In genomic region chr14:52729925-52730707, GRCh38 we compare ENCODE assay signal across 1 cellular context.
TF ChIP-seq lines count a peak whose summit lies in the region.

STYX (plus strand) TSS chr14:52730166; CDS start chr14:52730475, 309 bp downstream.

TF ChIP-seq in HepG2, 621 proteins besides CTCF, POLR2A, EP300 and RAD21 (continued from another document and continues in another):
- TF ChIP-seq ZNF318 (CRISPR knock-in tag; IDR thresholded peaks at IDR 0.05), result no peak
- TF ChIP-seq CHCHD3 (CRISPR knock-in tag; IDR thresholded peaks at IDR 0.05), result no peak
- peak; percentile 75; the same call in 1 of the 2 replicates for TF ChIP-seq MED13 (CRISPR knock-in tag; IDR thresholded peaks at IDR 0.05)
- peak; percentile 33; the same call in 1 of the 2 replicates for TF ChIP-seq ZNF275 (CRISPR knock-in tag; IDR thresholded peaks at IDR 0.05; ENCODE audit: borderline replicate concordance)
- TF ChIP-seq, protein P1, sequence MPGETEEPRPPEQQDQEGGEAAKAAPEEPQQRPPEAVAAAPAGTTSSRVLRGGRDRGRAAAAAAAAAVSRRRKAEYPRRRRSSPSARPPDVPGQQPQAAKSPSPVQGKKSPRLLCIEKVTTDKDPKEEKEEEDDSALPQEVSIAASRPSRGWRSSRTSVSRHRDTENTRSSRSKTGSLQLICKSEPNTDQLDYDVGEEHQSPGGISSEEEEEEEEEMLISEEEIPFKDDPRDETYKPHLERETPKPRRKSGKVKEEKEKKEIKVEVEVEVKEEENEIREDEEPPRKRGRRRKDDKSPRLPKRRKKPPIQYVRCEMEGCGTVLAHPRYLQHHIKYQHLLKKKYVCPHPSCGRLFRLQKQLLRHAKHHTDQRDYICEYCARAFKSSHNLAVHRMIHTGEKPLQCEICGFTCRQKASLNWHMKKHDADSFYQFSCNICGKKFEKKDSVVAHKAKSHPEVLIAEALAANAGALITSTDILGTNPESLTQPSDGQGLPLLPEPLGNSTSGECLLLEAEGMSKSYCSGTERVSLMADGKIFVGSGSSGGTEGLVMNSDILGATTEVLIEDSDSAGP (CRISPR knock-in tag; IDR thresholded peaks at IDR 0.05; ENCODE audit: borderline replicate concordance), result peak; percentile 82; the same call in 1 of the 2 replicates
- TF ChIP-seq ZNF704 (CRISPR knock-in tag; IDR thresholded peaks at IDR 0.05; ENCODE audit: borderline replicate concordance), result peak; percentile 62; the same call in 1 of the 2 replicates
- 0 out of 2 replicates have a peak, but pooled peaks have one; percentile 30 for TF ChIP-seq TARDBP (CRISPR knock-in tag; IDR thresholded peaks at IDR 0.05)
- no peak for TF ChIP-seq RBM22 (optimal IDR thresholded peaks at IDR 0.05; ENCODE audit: low read length)
- peak; percentile 86 for TF ChIP-seq SAP130 (CRISPR knock-in tag; IDR thresholded peaks at IDR 0.05; ENCODE audit: low read depth)
- TF ChIP-seq, protein P2, sequence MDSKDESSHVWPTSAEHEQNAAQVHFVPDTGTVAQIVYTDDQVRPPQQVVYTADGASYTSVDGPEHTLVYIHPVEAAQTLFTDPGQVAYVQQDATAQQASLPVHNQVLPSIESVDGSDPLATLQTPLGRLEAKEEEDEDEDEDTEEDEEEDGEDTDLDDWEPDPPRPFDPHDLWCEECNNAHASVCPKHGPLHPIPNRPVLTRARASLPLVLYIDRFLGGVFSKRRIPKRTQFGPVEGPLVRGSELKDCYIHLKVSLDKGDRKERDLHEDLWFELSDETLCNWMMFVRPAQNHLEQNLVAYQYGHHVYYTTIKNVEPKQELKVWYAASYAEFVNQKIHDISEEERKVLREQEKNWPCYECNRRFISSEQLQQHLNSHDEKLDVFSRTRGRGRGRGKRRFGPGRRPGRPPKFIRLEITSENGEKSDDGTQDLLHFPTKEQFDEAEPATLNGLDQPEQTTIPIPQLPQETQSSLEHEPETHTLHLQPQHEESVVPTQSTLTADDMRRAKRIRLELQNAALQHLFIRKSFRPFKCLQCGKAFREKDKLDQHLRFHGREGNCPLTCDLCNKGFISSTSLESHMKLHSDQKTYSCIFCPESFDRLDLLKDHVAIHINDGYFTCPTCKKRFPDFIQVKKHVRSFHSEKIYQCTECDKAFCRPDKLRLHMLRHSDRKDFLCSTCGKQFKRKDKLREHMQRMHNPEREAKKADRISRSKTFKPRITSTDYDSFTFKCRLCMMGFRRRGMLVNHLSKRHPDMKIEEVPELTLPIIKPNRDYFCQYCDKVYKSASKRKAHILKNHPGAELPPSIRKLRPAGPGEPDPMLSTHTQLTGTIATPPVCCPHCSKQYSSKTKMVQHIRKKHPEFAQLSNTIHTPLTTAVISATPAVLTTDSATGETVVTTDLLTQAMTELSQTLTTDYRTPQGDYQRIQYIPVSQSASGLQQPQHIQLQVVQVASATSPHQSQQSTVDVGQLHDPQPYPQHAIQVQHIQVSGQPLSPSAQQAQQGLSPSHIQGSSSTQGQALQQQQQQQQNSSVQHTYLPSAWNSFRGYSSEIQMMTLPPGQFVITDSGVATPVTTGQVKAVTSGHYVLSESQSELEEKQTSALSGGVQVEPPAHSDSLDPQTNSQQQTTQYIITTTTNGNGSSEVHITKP (CRISPR knock-in tag; IDR thresholded peaks at IDR 0.05; ENCODE audit: low read depth), result peak; percentile 36; the same call in 1 of the 2 replicates
- TF ChIP-seq ZNF558 (CRISPR knock-in tag; IDR thresholded peaks at IDR 0.05; ENCODE audit: borderline replicate concordance), result peak; percentile 42; the same call in 1 of the 2 replicates
- peak; percentile 93 for TF ChIP-seq KDM2A (CRISPR knock-in tag; IDR thresholded peaks at IDR 0.05; ENCODE audit: borderline replicate concordance, low read depth)
- TF ChIP-seq NRL (CRISPR knock-in tag; IDR thresholded peaks at IDR 0.05; ENCODE audit: borderline replicate concordance), result peak; percentile 89
- TF ChIP-seq TOPORS (CRISPR knock-in tag; IDR thresholded peaks at IDR 0.05), result no peak
- 0 out of 2 replicates have a peak, but pooled peaks have one; percentile 52 for TF ChIP-seq ZNF383 (CRISPR knock-in tag; IDR thresholded peaks at IDR 0.05; ENCODE audit: borderline replicate concordance)
- peak; percentile 59; the same call in 1 of the 2 replicates for TF ChIP-seq SRY (CRISPR knock-in tag; IDR thresholded peaks at IDR 0.05)
- TF ChIP-seq GATAD1 (CRISPR knock-in tag; IDR thresholded peaks at IDR 0.05), result 0 out of 2 replicates have a peak, but pooled peaks have one; percentile 69
- no peak for TF ChIP-seq THYN1 (CRISPR knock-in tag; IDR thresholded peaks at IDR 0.05; ENCODE audit: borderline replicate concordance, low read depth)
- peak; percentile 42; the same call in 1 of the 2 replicates for TF ChIP-seq RXRA (CRISPR knock-in tag; IDR thresholded peaks at IDR 0.05)
- TF ChIP-seq MATR3 (CRISPR knock-in tag; IDR thresholded peaks at IDR 0.05), result no peak
- peak; percentile 72; the same call in 1 of the 2 replicates for TF ChIP-seq FOXC1 (CRISPR knock-in tag; IDR thresholded peaks at IDR 0.05; ENCODE audit: borderline replicate concordance)
- no peak for TF ChIP-seq ATAD3A (CRISPR knock-in tag; IDR thresholded peaks at IDR 0.05)
- 0 out of 2 replicates have a peak, but pooled peaks have one; percentile 49 for TF ChIP-seq ZNF343 (CRISPR knock-in tag; IDR thresholded peaks at IDR 0.05)
- TF ChIP-seq MXI1 (IDR thresholded peaks at IDR 0.05; ENCODE audit: borderline replicate concordance, low read depth, low read length), result peak; percentile 84; the same call in 1 of the 3 replicates
- no peak for TF ChIP-seq NFIB (CRISPR knock-in tag; IDR thresholded peaks at IDR 0.05; ENCODE audit: borderline replicate concordance)
- TF ChIP-seq MIXL1 (CRISPR knock-in tag; IDR thresholded peaks at IDR 0.05), result 0 out of 2 replicates have a peak, but pooled peaks have one; percentile 36
- no peak; the same call in 1 of the 2 replicates for TF ChIP-seq BRD4 (CRISPR knock-in tag; IDR thresholded peaks at IDR 0.05)
- no peak for TF ChIP-seq NCOA5 (CRISPR knock-in tag; IDR thresholded peaks at IDR 0.05)
- TF ChIP-seq KDM5B (CRISPR knock-in tag; IDR thresholded peaks at IDR 0.05; ENCODE audit: borderline replicate concordance), result peak; percentile 74; the same call in 1 of the 2 replicates
- TF ChIP-seq AHR (CRISPR knock-in tag; IDR thresholded peaks at IDR 0.05), result no peak
- TF ChIP-seq HNF4G (IDR thresholded peaks at IDR 0.05; ENCODE audit: borderline replicate concordance, low read depth, low read length), result no peak
- no peak for TF ChIP-seq HNF4G (CRISPR knock-in tag; IDR thresholded peaks at IDR 0.05; ENCODE audit: borderline replicate concordance, low read depth)
- TF ChIP-seq DZIP1 (CRISPR knock-in tag; IDR thresholded peaks at IDR 0.05), result no peak
- TF ChIP-seq SP5 (CRISPR knock-in tag; IDR thresholded peaks at IDR 0.05; ENCODE audit: borderline replicate concordance, low read depth), result peak; percentile 95
- TF ChIP-seq KLF16 (CRISPR knock-in tag; IDR thresholded peaks at IDR 0.05), result no peak; a peak in 1 of 4 replicates
- TF ChIP-seq ETV5 (CRISPR knock-in tag; IDR thresholded peaks at IDR 0.05; ENCODE audit: borderline replicate concordance), result 0 out of 2 replicates have a peak, but pooled peaks have one; percentile 4
- TF ChIP-seq, protein P3, sequence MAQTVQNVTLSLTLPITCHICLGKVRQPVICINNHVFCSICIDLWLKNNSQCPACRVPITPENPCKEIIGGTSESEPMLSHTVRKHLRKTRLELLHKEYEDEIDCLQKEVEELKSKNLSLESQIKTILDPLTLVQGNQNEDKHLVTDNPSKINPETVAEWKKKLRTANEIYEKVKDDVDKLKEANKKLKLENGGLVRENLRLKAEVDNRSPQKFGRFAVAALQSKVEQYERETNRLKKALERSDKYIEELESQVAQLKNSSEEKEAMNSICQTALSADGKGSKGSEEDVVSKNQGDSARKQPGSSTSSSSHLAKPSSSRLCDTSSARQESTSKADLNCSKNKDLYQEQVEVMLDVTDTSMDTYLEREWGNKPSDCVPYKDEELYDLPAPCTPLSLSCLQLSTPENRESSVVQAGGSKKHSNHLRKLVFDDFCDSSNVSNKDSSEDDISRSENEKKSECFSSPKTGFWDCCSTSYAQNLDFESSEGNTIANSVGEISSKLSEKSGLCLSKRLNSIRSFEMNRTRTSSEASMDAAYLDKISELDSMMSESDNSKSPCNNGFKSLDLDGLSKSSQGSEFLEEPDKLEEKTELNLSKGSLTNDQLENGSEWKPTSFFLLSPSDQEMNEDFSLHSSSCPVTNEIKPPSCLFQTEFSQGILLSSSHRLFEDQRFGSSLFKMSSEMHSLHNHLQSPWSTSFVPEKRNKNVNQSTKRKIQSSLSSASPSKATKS (CRISPR knock-in tag; IDR thresholded peaks at IDR 0.05), result no peak
- TF ChIP-seq ZNF605 (CRISPR knock-in tag; IDR thresholded peaks at IDR 0.05), result 0 out of 2 replicates have a peak, but pooled peaks have one; percentile 61
- no peak; the same call in 1 of the 2 replicates for TF ChIP-seq IRF2 (CRISPR knock-in tag; IDR thresholded peaks at IDR 0.05)
